20 cellular contexts compared by ENCODE assay signal in genomic region chr5:80146036-80146435, GRCh38.
DNase-seq lines count a peak whose midpoint lies in the region; ATAC-seq and TF ChIP-seq lines count a peak whose summit lies in the region.
"Had no signal": no experiment of that assay in that cellular context is flagged by ENCODE, and none has a peak within 500 bp of the region (broad histone marks: within the 10 kb centered on the region; RNA-seq: fewer than 3 reads in every experiment).

No MANE protein-coding gene starts in this region.

- peak overlapping the region; percentile 68 for H3K27ac Mint-ChIP-seq in activated T-cell treated with anti-CD3 and anti-CD28 coated beads, Interleukin-2, amount 50 U/mL, for 24 hours
- H3K27ac Mint-ChIP-seq: memory B cell; stimulated activated memory B cell treated with anti-CD40 and anti-IgM and Interleukin-4, amounts not matched to agents 10 μg/mL and 1 μg/mL and 100 μg/mL, for 72 hours; T-helper 1 cell treated with Interleukin-12 subunit alpha and Interleukin-12 subunit beta and Interleukin-4 antibody, amounts not matched to agents 30 μg/mL and 1 μg/mL, for 36 hours had no signal

- no peak overlapping the region for H3K4me2 ChIP-seq in Karpas-422 (ENCODE audit: low read depth, low read length, poor library complexity, severe bottlenecking)

- intact Hi-C loops in spleen (cut with DNase I; ENCODE audit: low total_unique reads), result no loop called here

- H3K27ac ChIP-seq in Karpas-422 (ENCODE audit: low read length), result no peak overlapping the region
- H3K27ac ChIP-seq in angular gyrus (ENCODE audit: low read depth, low read length), result peak overlapping the region; percentile 27
- H3K27ac ChIP-seq in spleen, result peak overlapping the region in 6 of 8 donors; percentile 0 to 67 (median 34)
- H3K27ac ChIP-seq: thyroid gland had no signal

- no peaks in the 10 kb centered on the region for H3K9me3 ChIP-seq in Karpas-422 (ENCODE audit: low read length)
- H3K9me3 ChIP-seq in spleen, result no peaks in the 10 kb centered on the region
- H3K9me3 ChIP-seq: thyroid gland had no signal

- no peak for TF ChIP-seq CTCF in spleen (IDR thresholded peaks at IDR 0.05 in 8 of 11, conservative IDR thresholded peaks at IDR 0.05 in 3 of 11)

- no peaks in the 10 kb centered on the region for H3K9me2 ChIP-seq in Karpas-422 (replicated peaks; ENCODE audit: insufficient read depth, low read length)

- no peaks in the 10 kb centered on the region for H3K9me3 Mint-ChIP-seq in activated T-cell treated with anti-CD3 and anti-CD28 coated beads, Interleukin-2, amount 50 U/mL, for 24 hours
- H3K9me3 Mint-ChIP-seq: CD8-positive, alpha-beta memory T cell; memory B cell; nephron; stimulated activated memory B cell treated with anti-CD40 and anti-IgM and Interleukin-4, amounts not matched to agents 10 μg/mL and 1 μg/mL and 100 μg/mL, for 72 hours; T-helper 1 cell treated with Interleukin-12 subunit alpha and Interleukin-12 subunit beta and Interleukin-4 antibody, amounts not matched to agents 30 μg/mL and 1 μg/mL, for 36 hours had no signal

- 71 to 84% (median 78%) methylated on average over 9 of the region's 9 CpGs for WGBS in spleen, 5 donors

- no peaks in the 10 kb centered on the region for H3K27me3 Mint-ChIP-seq in activated T-cell treated with anti-CD3 and anti-CD28 coated beads, Interleukin-2, amount 50 U/mL, for 24 hours
- H3K27me3 Mint-ChIP-seq: memory B cell; stimulated activated memory B cell treated with anti-CD40 and anti-IgM and Interleukin-4, amounts not matched to agents 10 μg/mL and 1 μg/mL and 100 μg/mL, for 72 hours had no signal

- H3K27me3 ChIP-seq in Karpas-422 (ENCODE audit: low read length), result no peaks in the 10 kb centered on the region
- H3K27me3 ChIP-seq in spleen (replicated peaks in 1 of 7), result no peaks in the 10 kb centered on the region
- H3K27me3 ChIP-seq: thyroid gland had no signal

- H3K36me3 ChIP-seq in Karpas-422 (ENCODE audit: insufficient read depth, low read length), result no peaks in the 10 kb centered on the region
- H3K36me3 ChIP-seq in spleen, result peaks cover 0 to 64% (median 5%) of the 10 kb centered on the region in 6 donors

- no peak overlapping the region for H3K4me3 Mint-ChIP-seq in activated T-cell treated with anti-CD3 and anti-CD28 coated beads, Interleukin-2, amount 50 U/mL, for 24 hours
- H3K4me3 Mint-ChIP-seq: memory B cell; nephron; stimulated activated memory B cell treated with anti-CD40 and anti-IgM and Interleukin-4, amounts not matched to agents 10 μg/mL and 1 μg/mL and 100 μg/mL, for 72 hours; T-helper 1 cell treated with Interleukin-12 subunit alpha and Interleukin-12 subunit beta and Interleukin-4 antibody, amounts not matched to agents 30 μg/mL and 1 μg/mL, for 36 hours had no signal

- no peak overlapping the region for H2AFZ ChIP-seq in Karpas-422 (ENCODE audit: low read length)

- TF ChIP-seq POLR2A in spleen (IDR thresholded peaks at IDR 0.05), result no peak

- peaks cover 81% of the 10 kb centered on the region for H3K36me3 Mint-ChIP-seq in activated T-cell treated with anti-CD3 and anti-CD28 coated beads, Interleukin-2, amount 50 U/mL, for 24 hours (ENCODE audit: low read depth)

- H4K20me1 ChIP-seq in Karpas-422 (ENCODE audit: insufficient read depth, low read depth, low read length), result no peaks in the 10 kb centered on the region

- no peak for DNase-seq in activated T-cell treated with anti-CD3 and anti-CD28 coated beads, Interleukin-2, amount 50 U/mL, for 24 hours
- no peak for DNase-seq in activated T-cell treated with anti-CD3 and anti-CD28 coated beads for 4 hours
- peak; percentile 20 for DNase-seq in Karpas-422
- no peak for DNase-seq in spleen
- DNase-seq in COLO829 (ENCODE audit: low spot score), result no peak
- no peak for DNase-seq in KG1 (lab: John Stamatoyannopoulos, UW)
- DNase-seq: activated effector memory CD4-positive, alpha-beta T cell treated with anti-CD3 and anti-CD28 coated beads, Interleukin-2, amount 50 U/mL, for 16 hours; CD8-positive, alpha-beta memory T cell; EL; H7; NCI-H226; SHP77 treated with DMSO at 0.1 percent for 48 hours; stimulated activated CD4-positive, alpha-beta T cell treated with anti-CD3 and anti-CD28 coated beads, Interleukin-12 subunit alpha, Interleukin-12 subunit beta, amount 100 ng/mL, for 4 hours; thyroid gland had no signal

- H3K9ac ChIP-seq in Karpas-422 (ENCODE audit: low read length), result no peak overlapping the region

- H3K4me1 ChIP-seq in Karpas-422 (ENCODE audit: low read length) (peaks cover 15% of the 10 kb centered on the region), spleen (peaks cover 3 to 55% (median 17%) of the 10 kb centered on the region in 6 donors)
- H3K4me1 ChIP-seq: thyroid gland had no signal

- no peaks in the 10 kb centered on the region for H3K79me2 ChIP-seq in Karpas-422 (ENCODE audit: low read length)

- no peak overlapping the region for H3K4me3 ChIP-seq in Karpas-422 (ENCODE audit: low read length)
- peak overlapping the region in 1 of 8 donors; percentile 15 for H3K4me3 ChIP-seq in spleen
- H3K4me3 ChIP-seq: thyroid gland had no signal

- H3K4me1 Mint-ChIP-seq in activated T-cell treated with anti-CD3 and anti-CD28 coated beads, Interleukin-2, amount 50 U/mL, for 24 hours (ENCODE audit: low read depth), result peaks cover 55% of the 10 kb centered on the region

- no peak for ATAC-seq in GM21390 (IDR thresholded peaks at IDR 0.05; ENCODE audit: unreplicated experiment)
- ATAC-seq: stimulated activated memory B cell treated with anti-CD40 and anti-IgM and Interleukin-4, amounts not matched to agents 10 μg/mL and 1 μg/mL and 100 μg/mL, for 72 hours had no signal
